ENCODE assay signal across 1 cellular context in genomic region chr19:53865918-53866696, GRCh38.
A peak's percentile ranks its signal among the peaks of the same experiment; 100 is the strongest.
TF ChIP-seq lines count a peak whose summit lies in the region.

No MANE protein-coding gene starts in this region.

TF ChIP-seq in HepG2, 621 proteins besides CTCF, POLR2A, EP300 and RAD21 (continued from another document and continues in another):
- TF ChIP-seq CBFB (CRISPR knock-in tag; IDR thresholded peaks at IDR 0.05) (peak; percentile 38; the same call in 1 of the 2 replicates), PHF20 (CRISPR knock-in tag; IDR thresholded peaks at IDR 0.05) (peak; percentile 35; the same call in 1 of the 2 replicates), SRY (CRISPR knock-in tag; IDR thresholded peaks at IDR 0.05) (no peak), IKZF5 (CRISPR knock-in tag; IDR thresholded peaks at IDR 0.05) (no peak; the same call in 1 of the 2 replicates), ARNTL (CRISPR knock-in tag; IDR thresholded peaks at IDR 0.05) (peak; percentile 30), ATF3 (CRISPR knock-in tag; IDR thresholded peaks at IDR 0.05) (peak; percentile 65; the same call in 1 of the 2 replicates), NCOA1 (CRISPR knock-in tag; IDR thresholded peaks at IDR 0.05) (no peak), ZNF710 (CRISPR knock-in tag; IDR thresholded peaks at IDR 0.05; ENCODE audit: borderline replicate concordance) (0 out of 2 replicates have a peak, but pooled peaks have one; percentile 62), GATAD1 (CRISPR knock-in tag; IDR thresholded peaks at IDR 0.05) (no peak), ZNF142 (CRISPR knock-in tag; IDR thresholded peaks at IDR 0.05) (no peak), CCDC6 (CRISPR knock-in tag; IDR thresholded peaks at IDR 0.05) (no peak), ZNF782 (CRISPR knock-in tag; IDR thresholded peaks at IDR 0.05; ENCODE audit: borderline replicate concordance) (no peak), TOE1 (CRISPR knock-in tag; IDR thresholded peaks at IDR 0.05) (no peak), ZNF687 (CRISPR knock-in tag; IDR thresholded peaks at IDR 0.05) (peak; percentile 83), ATRX (CRISPR knock-in tag; IDR thresholded peaks at IDR 0.05; ENCODE audit: borderline replicate concordance) (no peak), ZNF572 (CRISPR knock-in tag; IDR thresholded peaks at IDR 0.05) (no peak), ZKSCAN1 (IDR thresholded peaks at IDR 0.05; ENCODE audit: low read length) (no peak), MAZ (IDR thresholded peaks at IDR 0.05; ENCODE audit: borderline replicate concordance, low read depth, low read length) (no peak; the same call in 1 of the 2 replicates), MAZ (CRISPR knock-in tag; IDR thresholded peaks at IDR 0.05; ENCODE audit: low read depth) (peak; percentile 7), ELF3 (CRISPR knock-in tag; IDR thresholded peaks at IDR 0.05) (0 out of 2 replicates have a peak, but pooled peaks have one; percentile 11), XRCC5 (optimal IDR thresholded peaks at IDR 0.05; ENCODE audit: low read length) (no peak), PHF8 (CRISPR knock-in tag; IDR thresholded peaks at IDR 0.05) (peak; percentile 77), ZKSCAN5 (CRISPR knock-in tag; IDR thresholded peaks at IDR 0.05) (no peak), HOXA7 (CRISPR knock-in tag; IDR thresholded peaks at IDR 0.05) (no peak), RBM22 (optimal IDR thresholded peaks at IDR 0.05; ENCODE audit: low read length) (peak; percentile 24), RORA (CRISPR knock-in tag; IDR thresholded peaks at IDR 0.05) (no peak), ARNT (IDR thresholded peaks at IDR 0.05) (no peak), ZFY (CRISPR knock-in tag; IDR thresholded peaks at IDR 0.05) (peak; percentile 76), AGO2 (optimal IDR thresholded peaks at IDR 0.05; ENCODE audit: low read depth, low read length) (peak; percentile 96), RBM39 (IDR thresholded peaks at IDR 0.05; ENCODE audit: low read depth, low read length, poor library complexity, severe bottlenecking) (no peak), ZNF816 (CRISPR knock-in tag; IDR thresholded peaks at IDR 0.05; ENCODE audit: borderline replicate concordance) (no peak)
- TF ChIP-seq, protein P1, sequence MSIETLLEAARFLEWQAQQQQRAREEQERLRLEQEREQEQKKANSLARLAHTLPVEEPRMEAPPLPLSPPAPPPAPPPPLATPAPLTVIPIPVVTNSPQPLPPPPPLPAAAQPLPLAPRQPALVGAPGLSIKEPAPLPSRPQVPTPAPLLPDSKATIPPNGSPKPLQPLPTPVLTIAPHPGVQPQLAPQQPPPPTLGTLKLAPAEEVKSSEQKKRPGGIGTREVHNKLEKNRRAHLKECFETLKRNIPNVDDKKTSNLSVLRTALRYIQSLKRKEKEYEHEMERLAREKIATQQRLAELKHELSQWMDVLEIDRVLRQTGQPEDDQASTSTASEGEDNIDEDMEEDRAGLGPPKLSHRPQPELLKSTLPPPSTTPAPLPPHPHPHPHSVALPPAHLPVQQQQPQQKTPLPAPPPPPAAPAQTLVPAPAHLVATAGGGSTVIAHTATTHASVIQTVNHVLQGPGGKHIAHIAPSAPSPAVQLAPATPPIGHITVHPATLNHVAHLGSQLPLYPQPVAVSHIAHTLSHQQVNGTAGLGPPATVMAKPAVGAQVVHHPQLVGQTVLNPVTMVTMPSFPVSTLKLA (IDR thresholded peaks at IDR 0.05): no peak
- TF ChIP-seq, protein P2, sequence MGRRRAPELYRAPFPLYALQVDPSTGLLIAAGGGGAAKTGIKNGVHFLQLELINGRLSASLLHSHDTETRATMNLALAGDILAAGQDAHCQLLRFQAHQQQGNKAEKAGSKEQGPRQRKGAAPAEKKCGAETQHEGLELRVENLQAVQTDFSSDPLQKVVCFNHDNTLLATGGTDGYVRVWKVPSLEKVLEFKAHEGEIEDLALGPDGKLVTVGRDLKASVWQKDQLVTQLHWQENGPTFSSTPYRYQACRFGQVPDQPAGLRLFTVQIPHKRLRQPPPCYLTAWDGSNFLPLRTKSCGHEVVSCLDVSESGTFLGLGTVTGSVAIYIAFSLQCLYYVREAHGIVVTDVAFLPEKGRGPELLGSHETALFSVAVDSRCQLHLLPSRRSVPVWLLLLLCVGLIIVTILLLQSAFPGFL (CRISPR knock-in tag; IDR thresholded peaks at IDR 0.05): no peak
- TF ChIP-seq, protein P3, sequence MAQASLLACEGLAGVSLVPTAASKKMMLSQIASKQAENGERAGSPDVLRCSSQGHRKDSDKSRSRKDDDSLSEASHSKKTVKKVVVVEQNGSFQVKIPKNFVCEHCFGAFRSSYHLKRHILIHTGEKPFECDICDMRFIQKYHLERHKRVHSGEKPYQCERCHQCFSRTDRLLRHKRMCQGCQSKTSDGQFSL (CRISPR knock-in tag; IDR thresholded peaks at IDR 0.05): peak; percentile 29
- TF ChIP-seq, protein P4, sequence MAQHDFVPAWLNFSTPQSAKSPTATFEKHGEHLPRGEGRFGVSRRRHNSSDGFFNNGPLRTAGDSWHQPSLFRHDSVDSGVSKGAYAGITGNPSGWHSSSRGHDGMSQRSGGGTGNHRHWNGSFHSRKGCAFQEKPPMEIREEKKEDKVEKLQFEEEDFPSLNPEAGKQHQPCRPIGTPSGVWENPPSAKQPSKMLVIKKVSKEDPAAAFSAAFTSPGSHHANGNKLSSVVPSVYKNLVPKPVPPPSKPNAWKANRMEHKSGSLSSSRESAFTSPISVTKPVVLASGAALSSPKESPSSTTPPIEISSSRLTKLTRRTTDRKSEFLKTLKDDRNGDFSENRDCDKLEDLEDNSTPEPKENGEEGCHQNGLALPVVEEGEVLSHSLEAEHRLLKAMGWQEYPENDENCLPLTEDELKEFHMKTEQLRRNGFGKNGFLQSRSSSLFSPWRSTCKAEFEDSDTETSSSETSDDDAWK (CRISPR knock-in tag; IDR thresholded peaks at IDR 0.05): no peak
- TF ChIP-seq, protein P5, sequence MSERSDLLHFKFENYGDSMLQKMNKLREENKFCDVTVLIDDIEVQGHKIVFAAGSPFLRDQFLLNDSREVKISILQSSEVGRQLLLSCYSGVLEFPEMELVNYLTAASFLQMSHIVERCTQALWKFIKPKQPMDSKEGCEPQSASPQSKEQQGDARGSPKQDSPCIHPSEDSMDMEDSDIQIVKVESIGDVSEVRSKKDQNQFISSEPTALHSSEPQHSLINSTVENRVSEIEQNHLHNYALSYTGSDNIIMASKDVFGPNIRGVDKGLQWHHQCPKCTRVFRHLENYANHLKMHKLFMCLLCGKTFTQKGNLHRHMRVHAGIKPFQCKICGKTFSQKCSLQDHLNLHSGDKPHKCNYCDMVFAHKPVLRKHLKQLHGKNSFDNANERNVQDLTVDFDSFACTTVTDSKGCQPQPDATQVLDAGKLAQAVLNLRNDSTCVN (CRISPR knock-in tag; IDR thresholded peaks at IDR 0.05; ENCODE audit: borderline replicate concordance): no peak
